15 cellular contexts compared by ENCODE assay signal in the genomic region with DNA sequence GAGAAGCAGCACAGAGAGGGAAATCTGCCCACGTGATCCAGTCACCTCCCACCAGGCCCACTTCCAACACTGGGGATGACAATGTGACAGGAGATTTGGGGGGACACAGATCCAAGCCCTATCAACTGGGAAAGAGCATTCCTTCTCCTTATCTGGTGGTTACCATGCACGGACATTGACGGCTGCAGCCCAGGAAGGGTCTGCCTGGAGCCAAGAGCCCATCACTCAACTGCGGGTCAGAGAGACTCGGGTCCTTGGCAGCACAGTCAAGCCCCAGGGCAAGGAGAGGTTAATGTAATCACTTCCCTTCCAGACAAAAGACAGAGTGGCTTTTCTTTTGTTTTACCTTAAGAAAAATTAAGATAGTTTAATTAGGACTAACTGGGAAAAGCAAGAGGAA.
DNase-seq lines count a peak whose midpoint lies in the region; ATAC-seq and TF ChIP-seq lines count a peak whose summit lies in the region.
"Had no signal": no experiment of that assay in that cellular context is flagged by ENCODE, and none has a peak within 500 bp of the region (broad histone marks: within the 10 kb centered on the region; RNA-seq: fewer than 3 reads in every experiment).

No MANE protein-coding gene starts in this region.

- no peak overlapping the region for H4K91ac ChIP-seq in H9 (ENCODE audit: insufficient read length, low read depth, low read length)

- no peak overlapping the region for H3K14ac ChIP-seq in H9 (ENCODE audit: insufficient read depth, low read length)

- TF ChIP-seq CTCF in H9 (conservative IDR thresholded peaks at IDR 0.05) (no peak), osteocyte (IDR thresholded peaks at IDR 0.05) (no peak)

- no peaks in the 10 kb centered on the region for H3K79me1 ChIP-seq in H9 (ENCODE audit: insufficient read depth, low read depth, low read length, poor library complexity, severe bottlenecking)

- H2BK20ac ChIP-seq in H9 (ENCODE audit: low read depth, low read length, poor library complexity, severe bottlenecking): no peak overlapping the region

- no peaks in the 10 kb centered on the region for H3K9me3 Mint-ChIP-seq in H9
- no peaks in the 10 kb centered on the region for H3K9me3 Mint-ChIP-seq in osteocyte (ENCODE audit: unreplicated experiment)
- H3K9me3 Mint-ChIP-seq: CD8-positive, alpha-beta T cell had no signal

- no peak for ATAC-seq in sciatic nerve
- ATAC-seq: CD8-positive, alpha-beta T cell; GM12878 had no signal

- no CpG with 5 or more reads among the region's 5 CpGs for WGBS in H9 (ENCODE audit: extremely low coverage, insufficient read length, low lambda C conversion rate)

- H3K9me3 ChIP-seq in H9 (ENCODE audit: control insufficient read depth, low read depth, low read length): no peaks in the 10 kb centered on the region

- H3K4me1 Mint-ChIP-seq in H9 (peaks cover 0 to 3% of the 10 kb centered on the region in 2 experiments; a peak in 2 of 4 replicates), osteocyte (ENCODE audit: unreplicated experiment) (no peaks in the 10 kb centered on the region)
- H3K4me1 Mint-ChIP-seq: B cell had no signal

- no peak overlapping the region for H3K9ac ChIP-seq in H9 (ENCODE audit: extremely low read depth, insufficient read length, low read length)
- H3K9ac ChIP-seq: BLaER1 treated with 17β-estradiol and CSF1 and Interleukin-3, amounts not matched to agents 10 nM and 100 nM; GM23248 had no signal

- peaks cover 2% of the 10 kb centered on the region; the same call in 1 of the 2 replicates for H3K27me3 Mint-ChIP-seq in H9 (ENCODE audit: low read depth)
- peaks cover 7% of the 10 kb centered on the region for H3K27me3 Mint-ChIP-seq in osteocyte (ENCODE audit: unreplicated experiment)

- no peak overlapping the region for H3K27ac ChIP-seq in H9 (ENCODE audit: insufficient read length, low read depth, low read length)
- H3K27ac ChIP-seq: BLaER1 treated with 17β-estradiol and CSF1 and Interleukin-3, amounts not matched to agents 10 nM and 100 nM; GM23248 had no signal

- H2AFZ ChIP-seq in H9 (ENCODE audit: low read length): no peak overlapping the region
- H2AFZ ChIP-seq: GM23248 had no signal

- H3K4me1 ChIP-seq in H9 (ENCODE audit: insufficient read depth, low read length): no peaks in the 10 kb centered on the region

- H3K36me3 Mint-ChIP-seq in H9 (ENCODE audit: insufficient read depth in 1 of 3, low read depth in 3 of 3) (no peaks in the 10 kb centered on the region), osteocyte (ENCODE audit: unreplicated experiment) (no peaks in the 10 kb centered on the region)
- H3K36me3 Mint-ChIP-seq: CD8-positive, alpha-beta T cell had no signal

- no peak overlapping the region for H4K8ac ChIP-seq in H9 (replicated peaks; ENCODE audit: insufficient read length, low read depth, low read length)

- H2BK12ac ChIP-seq in H9 (ENCODE audit: insufficient read length, low read depth, low read length): no peak overlapping the region

- no peak overlapping the region for H2AK5ac ChIP-seq in H9 (ENCODE audit: insufficient read length, low read length)

- peak; percentile 64 for DNase-seq in ELF-1 (ENCODE audit: low read depth, low spot score)
- DNase-seq in H9: peak; percentile 20
- peak; percentile 51 for DNase-seq in islet precursor cell
- DNase-seq in osteocyte (ENCODE audit: extremely low spot score, unreplicated experiment): peak; percentile 57
- no peak for DNase-seq in NCI-H1694 (lab: John Stamatoyannopoulos, UW)
- no peak for DNase-seq in sciatic nerve (ENCODE audit: low spot score)
- no peak for DNase-seq in central memory CD4-positive, alpha-beta T cell
- DNase-seq: Calu3; CD8-positive, alpha-beta T cell; DMS79 treated with DMSO at 0.1 percent for 48 hours; GM23248; H7 had no signal

- H3K27ac Mint-ChIP-seq in H9 (no peak overlapping the region), osteocyte (ENCODE audit: unreplicated experiment) (no peak overlapping the region)
- H3K27ac Mint-ChIP-seq: B cell; CD8-positive, alpha-beta T cell had no signal

- H4K5ac ChIP-seq in H9 (ENCODE audit: insufficient read length, low read depth, low read length): no peak overlapping the region

- H3K56ac ChIP-seq in H9 (ENCODE audit: insufficient read length, low read depth, low read length): no peak overlapping the region

- no peaks in the 10 kb centered on the region for H4K20me1 ChIP-seq in H9 (ENCODE audit: control insufficient read depth, insufficient read depth, insufficient read length)
- H4K20me1 ChIP-seq: BLaER1 treated with 17β-estradiol and CSF1 and Interleukin-3, amounts not matched to agents 10 nM and 100 nM had no signal

- no peak overlapping the region for H3K23ac ChIP-seq in H9 (ENCODE audit: insufficient read length, low read depth, low read length)

- H3K27me3 ChIP-seq in H9 (ENCODE audit: insufficient read depth, low read length): no peaks in the 10 kb centered on the region

- no peak overlapping the region for H2BK5ac ChIP-seq in H9 (ENCODE audit: insufficient read length, low read length)

- no peak overlapping the region for H2BK15ac ChIP-seq in H9 (ENCODE audit: low read depth, low read length)

- H3K18ac ChIP-seq in H9 (ENCODE audit: insufficient read length, low read depth, low read length): no peak overlapping the region

- no peaks in the 10 kb centered on the region for H3K79me2 ChIP-seq in H9 (ENCODE audit: insufficient read depth, low read length)

- no peak overlapping the region for H3K4ac ChIP-seq in H9 (ENCODE audit: low read depth, low read length)

- H3K4me3 Mint-ChIP-seq in H9: no peak overlapping the region
- no peak overlapping the region for H3K4me3 Mint-ChIP-seq in osteocyte (ENCODE audit: unreplicated experiment)
- H3K4me3 Mint-ChIP-seq: B cell; CD8-positive, alpha-beta T cell had no signal

- no peak overlapping the region for H2BK120ac ChIP-seq in H9 (ENCODE audit: low read depth, low read length, poor library complexity, severe bottlenecking)

- no peak overlapping the region for H3K4me2 ChIP-seq in H9 (ENCODE audit: insufficient read depth, insufficient read length, low read length)

- no peak overlapping the region for H3T11ph ChIP-seq in H9 (ENCODE audit: low read length)

- H3K23me2 ChIP-seq in H9 (ENCODE audit: insufficient read length, low read depth, low read length, poor library complexity, severe bottlenecking): no peaks in the 10 kb centered on the region

- intact Hi-C loops in sciatic nerve (cut with DNase I): no loop called here

Comparison
In these comparisons a context has a peak if more than half of its experiments do, and no peak if none do; other contexts are left out.
1. DNase-seq: peak in ELF-1 (single experiment), H9 (single experiment), islet precursor cell (single experiment) and osteocyte (single experiment); none in NCI-H1694 (single experiment), sciatic nerve (single experiment) and central memory CD4-positive, alpha-beta T cell (single experiment).